ENCODE assay signal across 26 cellular contexts in the genomic region with DNA sequence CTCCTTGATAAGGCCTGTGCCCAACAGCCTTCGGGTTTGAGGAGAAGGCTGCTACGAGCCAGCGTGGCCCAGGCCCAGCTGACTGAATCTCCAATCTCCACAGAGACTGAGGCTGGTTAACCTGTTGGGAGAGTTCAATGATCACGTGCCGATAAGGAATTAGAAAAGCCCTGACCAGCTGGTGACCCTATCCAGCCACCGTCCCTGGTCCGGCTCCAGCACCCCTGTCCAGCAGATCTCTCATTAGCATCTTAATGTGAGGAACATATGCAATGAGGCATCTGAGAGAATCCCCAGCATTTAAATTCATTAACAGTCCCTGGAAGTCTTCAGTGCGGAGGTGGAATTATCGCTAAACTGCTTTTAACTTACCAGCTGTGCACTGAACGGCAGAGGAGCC.
"Had no signal": no experiment of that assay in that cellular context is flagged by ENCODE, and none has a peak within 500 bp of the region (broad histone marks: within the 10 kb centered on the region; RNA-seq: fewer than 3 reads in every experiment).

No MANE protein-coding gene starts in this region.

- H3K27ac Mint-ChIP-seq: nephron; neural progenitor cell; progenitor cell of endocrine pancreas; stimulated activated effector memory CD8-positive, alpha-beta T cell treated with anti-CD3 and anti-CD28 coated beads, Interleukin-12 subunit alpha, Interleukin-12 subunit beta, amount 100 ng/mL, for 72 hours; stimulated activated naive B cell treated with anti-CD40 and anti-IgM and Interleukin-4, amounts not matched to agents 10 μg/mL and 1 μg/mL and 100 μg/mL, for 72 hours; stimulated activated naive CD8-positive, alpha-beta T cell treated with anti-CD3 and anti-CD28 coated beads, Interleukin-15, Interleukin-2, amounts not matched to agents 100 ng/mL and 50 ng/mL, for 24 hours had no signal

- H3K27ac ChIP-seq: neural progenitor cell, ovary, parathyroid adenoma, psoas muscle, right lobe of liver, sigmoid colon, stomach, thoracic aorta, thyroid gland, tibial nerve, upper lobe of left lung, vagina had no signal

- H3K9ac ChIP-seq: neural progenitor cell, parathyroid adenoma had no signal

- H3K4me3 Mint-ChIP-seq: nephron; neural progenitor cell; stimulated activated effector memory CD8-positive, alpha-beta T cell treated with anti-CD3 and anti-CD28 coated beads, Interleukin-12 subunit alpha, Interleukin-12 subunit beta, amount 100 ng/mL, for 72 hours; stimulated activated naive B cell treated with anti-CD40 and anti-IgM and Interleukin-4, amounts not matched to agents 10 μg/mL and 1 μg/mL and 100 μg/mL, for 72 hours; stimulated activated naive CD8-positive, alpha-beta T cell treated with anti-CD3 and anti-CD28 coated beads, Interleukin-15, Interleukin-2, amounts not matched to agents 100 ng/mL and 50 ng/mL, for 24 hours had no signal

- H3K4me2 ChIP-seq: neural progenitor cell had no signal

- H3K36me3 ChIP-seq: neural progenitor cell, ovary, right lobe of liver, sigmoid colon, stomach, thoracic aorta, thyroid gland, tibial nerve, upper lobe of left lung, vagina had no signal

- H3K9me3 Mint-ChIP-seq: nephron; neural progenitor cell; stimulated activated effector memory CD8-positive, alpha-beta T cell treated with anti-CD3 and anti-CD28 coated beads, Interleukin-12 subunit alpha, Interleukin-12 subunit beta, amount 100 ng/mL, for 72 hours; stimulated activated naive B cell treated with anti-CD40 and anti-IgM and Interleukin-4, amounts not matched to agents 10 μg/mL and 1 μg/mL and 100 μg/mL, for 72 hours; stimulated activated naive CD8-positive, alpha-beta T cell treated with anti-CD3 and anti-CD28 coated beads, Interleukin-15, Interleukin-2, amounts not matched to agents 100 ng/mL and 50 ng/mL, for 24 hours had no signal

- ATAC-seq: psoas muscle; right cardiac atrium; right lobe of liver; stimulated activated effector memory CD8-positive, alpha-beta T cell treated with anti-CD3 and anti-CD28 coated beads, Interleukin-12 subunit alpha, Interleukin-12 subunit beta, amount 100 ng/mL, for 72 hours; stimulated activated naive B cell treated with anti-CD40 and anti-IgM and Interleukin-4, amounts not matched to agents 10 μg/mL and 1 μg/mL and 100 μg/mL, for 72 hours had no signal

- H3K36me3 Mint-ChIP-seq: neural progenitor cell; stimulated activated effector memory CD8-positive, alpha-beta T cell treated with anti-CD3 and anti-CD28 coated beads, Interleukin-12 subunit alpha, Interleukin-12 subunit beta, amount 100 ng/mL, for 72 hours; stimulated activated naive B cell treated with anti-CD40 and anti-IgM and Interleukin-4, amounts not matched to agents 10 μg/mL and 1 μg/mL and 100 μg/mL, for 72 hours had no signal

- H3K4me3 ChIP-seq: neural progenitor cell, ovary, psoas muscle, right lobe of liver, sigmoid colon, stomach, thoracic aorta, thyroid gland, tibial nerve, upper lobe of left lung, vagina had no signal

- DNase-seq: occipital lobe; ovary; psoas muscle; right cardiac atrium; right lobe of liver; sigmoid colon; small intestine; stimulated activated CD4-positive, alpha-beta T cell treated with anti-CD3 and anti-CD28 coated beads, Interleukin-15, amount 100 ng/mL, for 24 hours; stimulated activated CD4-positive, alpha-beta T cell treated with anti-CD3 and anti-CD28 coated beads, Interleukin-2, amount 100 ng/mL, for 24 hours; stimulated activated CD4-positive, alpha-beta T cell treated with anti-CD3 and anti-CD28 coated beads, Interleukin-2, amount 100 ng/mL, for 48 hours; stimulated activated CD4-positive, alpha-beta T cell treated with anti-CD3 and anti-CD28 coated beads, Interleukin-4, amount 100 ng/mL, for 24 hours; stimulated activated naive B cell treated with anti-CD40 and anti-IgM and Interleukin-4, amounts not matched to agents 10 μg/mL and 1 μg/mL and 100 μg/mL, for 72 hours; stimulated activated naive CD4-positive, alpha-beta T cell treated with Interleukin-2 at 50 U/mL for 16 hours; stomach; thyroid gland; trophoblast cell; upper lobe of left lung had no signal

- H3K27me3 ChIP-seq: neural progenitor cell, ovary, right lobe of liver, sigmoid colon, thyroid gland, tibial nerve, upper lobe of left lung, vagina had no signal

- H3K9me3 ChIP-seq: ovary, psoas muscle, right lobe of liver, sigmoid colon, thoracic aorta, thyroid gland, vagina had no signal

- H3K4me1 Mint-ChIP-seq: stimulated activated effector memory CD8-positive, alpha-beta T cell treated with anti-CD3 and anti-CD28 coated beads, Interleukin-12 subunit alpha, Interleukin-12 subunit beta, amount 100 ng/mL, for 72 hours; stimulated activated naive B cell treated with anti-CD40 and anti-IgM and Interleukin-4, amounts not matched to agents 10 μg/mL and 1 μg/mL and 100 μg/mL, for 72 hours had no signal

- H3K79me2 ChIP-seq: parathyroid adenoma had no signal

- H2AFZ ChIP-seq: neural progenitor cell, parathyroid adenoma had no signal

- H3K4me1 ChIP-seq: parathyroid adenoma, psoas muscle, right lobe of liver, sigmoid colon, stomach, thyroid gland, tibial nerve, upper lobe of left lung, vagina had no signal
